ENCODE assay signal across 8 cellular contexts in the genomic region with DNA sequence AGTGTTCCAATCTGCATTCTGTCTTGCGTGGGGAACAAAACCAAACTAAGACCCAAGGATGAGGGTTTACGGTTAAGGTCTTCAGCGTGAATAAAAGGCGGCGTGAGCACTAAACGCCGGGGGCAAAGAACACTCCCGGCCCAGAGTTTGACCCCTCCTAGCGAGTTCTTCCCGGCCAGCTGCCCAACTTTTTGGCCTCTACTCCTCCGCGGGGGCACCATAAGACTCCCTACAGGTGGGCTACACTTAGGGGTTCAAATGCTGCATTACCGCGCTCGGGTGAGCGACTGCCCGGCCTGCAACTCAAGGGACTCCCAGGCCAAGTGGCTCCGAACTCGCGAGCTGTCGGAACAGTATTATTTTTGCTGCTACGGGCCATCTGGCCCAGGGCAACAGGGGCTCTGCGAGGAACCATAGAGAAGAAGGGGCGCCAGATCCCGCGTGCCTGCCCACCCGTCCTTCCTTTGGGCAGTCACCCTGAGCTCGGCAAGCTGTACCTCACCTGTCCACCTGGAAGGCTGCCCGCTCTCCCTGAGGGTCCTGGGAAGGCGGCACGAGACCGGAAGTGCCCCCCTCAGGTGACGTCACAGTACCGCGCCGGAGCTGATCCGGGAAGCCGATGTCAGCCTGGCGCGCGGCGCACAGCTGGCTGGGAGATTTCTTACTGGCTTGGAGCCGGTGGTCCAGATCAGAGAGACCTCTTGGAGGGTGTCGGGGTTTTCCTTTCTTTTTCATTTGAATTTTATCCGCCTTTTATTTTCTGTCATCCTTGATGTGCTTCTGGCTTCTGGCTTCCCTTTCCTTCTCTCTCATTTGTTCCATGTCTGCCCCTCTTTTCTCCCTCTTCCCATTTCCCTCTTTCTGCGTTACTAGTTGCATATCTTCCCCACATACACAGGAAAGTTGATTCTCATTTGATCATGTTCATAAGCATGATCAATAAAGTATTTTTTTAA. TPM values are rescaled to one million over a fixed set of nuclear protein-coding genes. Genes with fewer than 3 reads are reported as not detected.
DNase-seq lines count a peak whose midpoint lies in the region; ATAC-seq and TF ChIP-seq lines count a peak whose summit lies in the region.

Gene LDAH, minus strand, starts transcription at position 567 of the 956 bp plus-strand sequence. CDS start 21,638 bp downstream, outside the sequence.

- peak within 1 kb of the TSS; percentile 86 for H3K4me3 ChIP-seq in CD8-positive, alpha-beta T cell (ENCODE audit: low read depth, low read length)
- H3K4me3 ChIP-seq in HL-60 (replicated peaks; ENCODE audit: insufficient read depth, low read length): peak within 1 kb of the TSS; percentile 94

- no peaks in the 10 kb centered on the region for H3K27me3 Mint-ChIP-seq in CD8-positive, alpha-beta T cell (ENCODE audit: low read depth)

- H3K27ac Mint-ChIP-seq in CD8-positive, alpha-beta T cell: peak within 1 kb of the TSS; percentile 99

- H3K4me3 Mint-ChIP-seq in CD8-positive, alpha-beta T cell: peak within 1 kb of the TSS; percentile 97

- CTCF ChIA-PET in CD8-positive, alpha-beta T cell (lab: Charles Lee): interaction anchor here (1.5 kb wide), 1 partner anchor 171 kb away, joined by 6 read pairs; the partner anchor contains the start of gene HS1BP3

- DNase-seq in CD8-positive, alpha-beta T cell: peak; percentile 67 to 90 (median 86)
- DNase-seq in HL-60 (ENCODE audit: low read depth in 1 of 2, low spot score in 1 of 2) (peak; percentile 72 to 81), NK-92 (lab: John Stamatoyannopoulos, UW; ENCODE audit: unreplicated experiment) (peak; percentile 3), lung microvascular endothelial cell (ENCODE audit: low read depth in 2 of 2) (peak; percentile 86 to 94)
- DNase-seq in activated CD8-positive, alpha-beta memory T cell treated with anti-CD3 and anti-CD28 coated beads for 24 hours: peak; percentile 96
- DNase-seq in effector CD8-positive, alpha-beta T cell (lab: John Stamatoyannopoulos, UW): peak; percentile 72
- DNase-seq in stimulated activated CD4-positive, alpha-beta T cell treated with anti-CD3 and anti-CD28 coated beads, TNF-alpha, amount 100 ng/mL, for 4 hours (ENCODE audit: low read depth in 3 of 3): peak; percentile 65 to 76 (median 74)

- H3K27me3 ChIP-seq in CD8-positive, alpha-beta T cell (ENCODE audit: insufficient read depth, low read length): no peaks in the 10 kb centered on the region
- no peaks in the 10 kb centered on the region for H3K27me3 ChIP-seq in HL-60 (ENCODE audit: insufficient read depth, poor library complexity, severe bottlenecking)

- intact Hi-C loops in CD8-positive, alpha-beta T cell (cut with DNase I, micrococcal nuclease): loop anchor here (2.0 to 10.0 kb wide), 6 partner anchors 172 to 1476 kb away; partner anchors contain the start of genes HS1BP3 (in 2 of the 2), LAPTM4A (in 2 of the 2), PUM2 (in 1 of the 2) and RHOB (in 1 of the 2)

- H3K36me3 Mint-ChIP-seq in CD8-positive, alpha-beta T cell: peaks cover 14% of the 10 kb centered on the region

- H3K27ac ChIP-seq in CD8-positive, alpha-beta T cell (ENCODE audit: low read depth, low read length): peak within 1 kb of the TSS; percentile 89
- H3K27ac ChIP-seq in HL-60 (replicated peaks): peak within 1 kb of the TSS; percentile 94

- H3K4me1 Mint-ChIP-seq in CD8-positive, alpha-beta T cell (ENCODE audit: low read depth): peaks cover 28% of the 10 kb centered on the region

- no peaks in the 10 kb centered on the region for H3K9me3 ChIP-seq in CD8-positive, alpha-beta T cell (ENCODE audit: low read length)

- no peak for TF ChIP-seq CTCF in CD8-positive, alpha-beta T cell (IDR thresholded peaks at IDR 0.05)
- no peak for TF ChIP-seq CTCF in HL-60 (IDR thresholded peaks at IDR 0.05; ENCODE audit: insufficient read depth, low read length)

- no peaks in the 10 kb centered on the region for H3K36me3 ChIP-seq in CD8-positive, alpha-beta T cell (ENCODE audit: insufficient read depth, low read length)

- ATAC-seq in CD8-positive, alpha-beta T cell: peak; percentile 84
- ATAC-seq in GM19463 (IDR thresholded peaks at IDR 0.05; ENCODE audit: unreplicated experiment): peak; percentile 93

- H3K9me3 Mint-ChIP-seq in CD8-positive, alpha-beta T cell: no peaks in the 10 kb centered on the region

- no peaks in the 10 kb centered on the region for H3K4me1 ChIP-seq in CD8-positive, alpha-beta T cell (ENCODE audit: insufficient read depth, low read length)

- POLR2A ChIA-PET in CD8-positive, alpha-beta T cell (lab: Charles Lee): interaction anchor here (1.0 to 2.7 kb wide), 3 partner anchors 11 to 375 kb away, joined by 3 to 17 read pairs (median 3); partner anchors contain the start of gene HS1BP3

RNA-seq across cellular contexts. Expression of gene LDAH, which starts in this region (rescaled TPM):
- 1 to 10 TPM; 3.0 to 4.6 TPM for total RNA-seq in CD8-positive, alpha-beta T cell
- total RNA-seq in lung microvascular endothelial cell: 12.9 and 15.0 TPM in 2 replicates

Comparison
In these comparisons a context has a peak if more than half of its experiments do, and no peak if none do; other contexts are left out.
1. Peak in every context shown above with its lines: DNase-seq, ATAC-seq, H3K4me3 ChIP-seq and H3K27ac ChIP-seq.
2. DNase-seq: peak in every context shown above with its lines; median percentile 96 in activated CD8-positive, alpha-beta memory T cell treated with anti-CD3 and anti-CD28 coated beads for 24 hours; 90 in lung microvascular endothelial cell; 86 in CD8-positive, alpha-beta T cell; 76 in HL-60; 74 in stimulated activated CD4-positive, alpha-beta T cell treated with anti-CD3 and anti-CD28 coated beads, TNF-alpha, amount 100 ng/mL, for 4 hours; 72 in effector CD8-positive, alpha-beta T cell; 3 in NK-92.